ENCODE assay signal across 6 cellular contexts in genomic region chr5:177403194-177403825, GRCh38. TPM values are rescaled to one million over a fixed set of nuclear protein-coding genes. Genes with fewer than 3 reads are reported as not detected.
DNase-seq lines count a peak whose midpoint lies in the region; ATAC-seq lines count a peak whose summit lies in the region.

No MANE protein-coding gene starts in this region.

- no peak overlapping the region for H2BK5ac ChIP-seq in mesendoderm (ENCODE audit: low read length)

- H2AK5ac ChIP-seq in mesendoderm (ENCODE audit: low read length) = no peak overlapping the region

- no peak overlapping the region for H3K23ac ChIP-seq in mesendoderm (ENCODE audit: low read length)

- peak; percentile 52 for DNase-seq in NCI-H2196 (lab: John Stamatoyannopoulos, UW; ENCODE audit: unreplicated experiment)
- DNase-seq in NCI-H2196 treated with DMSO at 0.1 percent for 48 hours (lab: John Stamatoyannopoulos, UW; ENCODE audit: unreplicated experiment) = no peak
- DNase-seq in activated gamma-delta T cell treated with Interleukin-2 at 50 U/mL for 16 hours = peak; percentile 49
- peak; percentile 36 for DNase-seq in mesendoderm

- no peak overlapping the region for H2BK120ac ChIP-seq in mesendoderm (ENCODE audit: low read depth, low read length)

- H3K79me1 ChIP-seq in mesendoderm (ENCODE audit: low read length) = no peaks in the 10 kb centered on the region

- H2BK15ac ChIP-seq in mesendoderm (replicated peaks; ENCODE audit: low read depth) = no peak overlapping the region

- H3K18ac ChIP-seq in mesendoderm (ENCODE audit: low read length) = no peak overlapping the region

- H4K5ac ChIP-seq in mesendoderm (ENCODE audit: low read length) = no peak overlapping the region

- H3K27me3 ChIP-seq in HUES48 (ENCODE audit: control insufficient read depth, insufficient read depth, low read length) (peaks cover 68% of the 10 kb centered on the region), mesendoderm (ENCODE audit: insufficient read depth, low read length, poor library complexity) (peaks cover 4% of the 10 kb centered on the region)

- H3K9me3 ChIP-seq in HUES48 (ENCODE audit: control insufficient read depth, insufficient read depth, low read length) = no peaks in the 10 kb centered on the region

- H4K8ac ChIP-seq in mesendoderm (ENCODE audit: low read depth, low read length) = no peak overlapping the region

- ATAC-seq in HG03565 (IDR thresholded peaks at IDR 0.05; ENCODE audit: unreplicated experiment) = no peak

- WGBS in mesendoderm (ENCODE audit: extremely low coverage, insufficient coverage, low lambda C conversion rate) = no CpG with 5 or more reads among the region's 60 CpGs

- H3K4me1 ChIP-seq in HUES48 (ENCODE audit: control insufficient read depth, insufficient read depth, low read length) (peaks cover 6% of the 10 kb centered on the region; the same call in 1 of the 2 replicates), mesendoderm (ENCODE audit: control insufficient read depth, low read depth, low read length) (no peaks in the 10 kb centered on the region)

- no peaks in the 10 kb centered on the region for H3K79me2 ChIP-seq in mesendoderm (ENCODE audit: control insufficient read depth, insufficient read depth, low read length)

- H3K27ac ChIP-seq in HUES48 (ENCODE audit: low read depth, low read length) (no peak overlapping the region), mesendoderm (ENCODE audit: low read depth, low read length) (no peak overlapping the region)

- H3K36me3 ChIP-seq in HUES48 (ENCODE audit: control insufficient read depth, insufficient read depth, low read length) (no peaks in the 10 kb centered on the region), mesendoderm (ENCODE audit: control insufficient read depth, insufficient read depth, low read length) (no peaks in the 10 kb centered on the region)

- peak overlapping the region; percentile 85 for H3K56ac ChIP-seq in mesendoderm (ENCODE audit: low read length)

- no peak overlapping the region for H3K9ac ChIP-seq in HUES48 (ENCODE audit: low read depth, low read length)
- H3K9ac ChIP-seq in mesendoderm (ENCODE audit: low read length) = peak overlapping the region; percentile 42

- H3K4ac ChIP-seq in mesendoderm (ENCODE audit: low read depth, low read length) = no peak overlapping the region

- H3K4me2 ChIP-seq in mesendoderm (ENCODE audit: low read length) = peak overlapping the region; percentile 34

- H3K4me3 ChIP-seq in HUES48 (ENCODE audit: low read depth, low read length) = peak overlapping the region; percentile 63
- H3K4me3 ChIP-seq in mesendoderm (ENCODE audit: low read length) = no peak overlapping the region

RNA-seq across cellular contexts. Expression of gene PFN3, which starts 2.8 kb away (rescaled TPM):
- not detected for polyA plus RNA-seq in mesendoderm (2013, experiment 1 of 2)
- polyA plus RNA-seq in mesendoderm (2013, experiment 2 of 2) = not detected

RNA-seq across cellular contexts. Expression of gene F12, which starts 6.1 kb away (rescaled TPM):
- 0.24 TPM for polyA plus RNA-seq in mesendoderm (2013, experiment 1 of 2)
- polyA plus RNA-seq in mesendoderm (2013, experiment 2 of 2) = 0.25 TPM

RNA-seq across cellular contexts. Expression of gene SLC34A1, which starts 19.1 kb away (rescaled TPM):
- polyA plus RNA-seq in mesendoderm (2013, experiment 1 of 2) = not detected
- not detected for polyA plus RNA-seq in mesendoderm (2013, experiment 2 of 2)

RNA-seq across cellular contexts. Expression of gene GRK6, which starts 23.2 kb away (rescaled TPM):
- polyA plus RNA-seq in mesendoderm (2013, experiment 1 of 2) = 20.9 TPM
- polyA plus RNA-seq in mesendoderm (2013, experiment 2 of 2) = 21.1 TPM

RNA-seq across cellular contexts. Expression of gene PRR7, which starts 43.3 kb away (rescaled TPM):
- polyA plus RNA-seq in mesendoderm (2013, experiment 1 of 2) = 2.6 TPM
- 2.9 TPM for polyA plus RNA-seq in mesendoderm (2013, experiment 2 of 2)
